19 cellular contexts compared by ENCODE assay signal in genomic region chr20:50233325-50234212, GRCh38. TPM values are rescaled to one million over a fixed set of nuclear protein-coding genes. Genes with fewer than 3 reads are reported as not detected.
DNase-seq lines count a peak whose midpoint lies in the region; ATAC-seq, FAIRE-seq and TF ChIP-seq lines count a peak whose summit lies in the region.
"Had no signal": no experiment of that assay in that cellular context is flagged by ENCODE, and none has a peak within 500 bp of the region (broad histone marks: within the 10 kb centered on the region; RNA-seq: fewer than 3 reads in every experiment).

No MANE protein-coding gene starts in this region.

- H3K79me2 ChIP-seq in osteoblast (ENCODE audit: insufficient read depth, low read length): no peaks in the 10 kb centered on the region

- TF ChIP-seq CTCF in A549 (IDR thresholded peaks at IDR 0.05) (no peak), glutamatergic neuron (IDR thresholded peaks at IDR 0.05; ENCODE audit: partially characterized antibody, unreplicated experiment) (no peak), osteoblast (IDR thresholded peaks at IDR 0.05; ENCODE audit: extremely low read depth, low read depth, low read length) (no peak), brain microvascular endothelial cell (IDR thresholded peaks at IDR 0.05; ENCODE audit: low read depth, low read length, missing control alignments) (no peak), prostate gland (IDR thresholded peaks at IDR 0.05) (no peak)

- TF ChIP-seq POLR2A in A549 (IDR thresholded peaks at IDR 0.05; ENCODE audit: low read length): no peak
- no peak for TF ChIP-seq POLR2A in prostate gland (IDR thresholded peaks at IDR 0.05)

- no peaks in the 10 kb centered on the region for H3K36me3 Mint-ChIP-seq in glutamatergic neuron (ENCODE audit: unreplicated experiment)
- H3K36me3 Mint-ChIP-seq: CD14-positive monocyte had no signal

- H3K9me3 Mint-ChIP-seq in glutamatergic neuron (ENCODE audit: unreplicated experiment): peaks cover 6% of the 10 kb centered on the region

- WGBS in A549 (ENCODE audit: missing lambda C conversion rate): 72% methylated on average over 11 of the region's 19 CpGs
- 31% methylated on average over 19 of the region's 19 CpGs for WGBS in prostate gland

- FAIRE-seq in A549 (lab: Jason Lieb, UNC): no peak
- FAIRE-seq: H54 had no signal

- intact Hi-C loops in prostate gland (cut with DNase I): no loop called here

- POLR2A ChIA-PET in A549 (lab: Yijun Ruan, JAX): no interaction called here

- H3K27ac ChIP-seq in A549: peak overlapping the region in 1 of 2 experiments; percentile 43; a peak in 3 of 6 replicates
- no peak overlapping the region for H3K27ac ChIP-seq in osteoblast (ENCODE audit: low read depth, low read length)
- no peak overlapping the region for H3K27ac ChIP-seq in brain microvascular endothelial cell
- H3K27ac ChIP-seq in prostate gland: no peak overlapping the region
- H3K27ac ChIP-seq: KMS-11, Peyer's patch had no signal

- no peaks in the 10 kb centered on the region for H3K4me1 Mint-ChIP-seq in glutamatergic neuron (ENCODE audit: low read depth, unreplicated experiment)

- no peak overlapping the region for H3K4me3 Mint-ChIP-seq in glutamatergic neuron (ENCODE audit: unreplicated experiment)
- H3K4me3 Mint-ChIP-seq: CD14-positive monocyte had no signal

- peak overlapping the region; percentile 8 for H3K27ac Mint-ChIP-seq in glutamatergic neuron (ENCODE audit: unreplicated experiment)
- H3K27ac Mint-ChIP-seq: CD14-positive monocyte had no signal

- H2AFZ ChIP-seq in osteoblast (ENCODE audit: low read length): no peak overlapping the region

- peaks cover 4% of the 10 kb centered on the region for H3K27me3 Mint-ChIP-seq in glutamatergic neuron (ENCODE audit: unreplicated experiment)

- TF ChIP-seq RAD21 in A549 (conservative IDR thresholded peaks at IDR 0.05 in 1 of 2, IDR thresholded peaks at IDR 0.05 in 1 of 2): no peak

- H3K4me1 ChIP-seq in A549: no peaks in the 10 kb centered on the region
- H3K4me1 ChIP-seq in osteoblast (ENCODE audit: insufficient read depth, low read length): no peaks in the 10 kb centered on the region
- no peaks in the 10 kb centered on the region for H3K4me1 ChIP-seq in prostate gland (replicated peaks)
- H3K4me1 ChIP-seq: Peyer's patch had no signal

- no peaks in the 10 kb centered on the region for H4K20me1 ChIP-seq in osteoblast (ENCODE audit: insufficient read depth, low read length)

- DNase-seq in A549 (ENCODE audit: low read depth in 1 of 2, low spot score in 1 of 2) (no peak), HT-29 (ENCODE audit: low spot score) (peak; percentile 52), glutamatergic neuron (no peak), osteoblast (ENCODE audit: insufficient read length, low spot score, missing footprints) (peak; percentile 77), brain microvascular endothelial cell (no peak), prostate gland (ENCODE audit: low spot score) (no peak)
- DNase-seq: AML-193, COR-L47, EL, NCI-H1092, NCI-H146, NCI-H2081, NCI-H510A treated with DMSO at 0.1 percent for 48 hours, Peyer's patch, SHP77 had no signal

- CTCF ChIA-PET in A549 (lab: Yijun Ruan, JAX): interaction anchor here (1.1 to 1.6 kb wide), 3 partner anchors 9 to 21 kb away, joined by 3 read pairs; no protein-coding TSS in a partner anchor

- no peak for TF ChIP-seq EP300 in A549 (IDR thresholded peaks at IDR 0.05)

- H3K27me3 ChIP-seq in osteoblast (ENCODE audit: insufficient read depth, low read length) (no peaks in the 10 kb centered on the region), brain microvascular endothelial cell (replicated peaks) (no peaks in the 10 kb centered on the region), prostate gland (replicated peaks; ENCODE audit: insufficient read depth) (no peaks in the 10 kb centered on the region)
- H3K27me3 ChIP-seq: Peyer's patch had no signal

- ATAC-seq in A549 (peak in 1 of 2 experiments; percentile 36; a peak in 1 of 6 replicates), GM21717 (IDR thresholded peaks at IDR 0.05; ENCODE audit: unreplicated experiment) (no peak)

- H3K4me2 ChIP-seq in A549 (no peak overlapping the region), osteoblast (ENCODE audit: insufficient read depth, low read length) (no peak overlapping the region)
- H3K4me2 ChIP-seq: KMS-11 had no signal

- in situ Hi-C loops in brain microvascular endothelial cell (cut with HindIII; ENCODE audit: low pct_ligation_motif_present, low sequenced_read_pairs): no loop called here

- H3K36me3 ChIP-seq in osteoblast (ENCODE audit: insufficient read depth, low read length): no peaks in the 10 kb centered on the region
- H3K36me3 ChIP-seq in brain microvascular endothelial cell (replicated peaks): no peaks in the 10 kb centered on the region
- no peaks in the 10 kb centered on the region for H3K36me3 ChIP-seq in prostate gland
- H3K36me3 ChIP-seq: Peyer's patch had no signal

- H3K9me3 ChIP-seq in A549: no peaks in the 10 kb centered on the region
- no peaks in the 10 kb centered on the region for H3K9me3 ChIP-seq in osteoblast (ENCODE audit: low read depth, low read length)
- no peaks in the 10 kb centered on the region for H3K9me3 ChIP-seq in prostate gland
- H3K9me3 ChIP-seq: Peyer's patch had no signal

- no peak overlapping the region for H3K4me3 ChIP-seq in A549
- no peak overlapping the region for H3K4me3 ChIP-seq in osteoblast (ENCODE audit: insufficient read depth, low read length)
- H3K4me3 ChIP-seq in brain microvascular endothelial cell (ENCODE audit: low read depth, low read length): no peak overlapping the region
- no peak overlapping the region for H3K4me3 ChIP-seq in prostate gland
- H3K4me3 ChIP-seq: Peyer's patch had no signal

TF ChIP-seq in A549, 52 proteins besides CTCF, POLR2A, EP300 and RAD21:
- peak; percentile 13 for TF ChIP-seq ZFP36 (IDR thresholded peaks at IDR 0.05; ENCODE audit: borderline replicate concordance, partially characterized antibody)
- no peak for TF ChIP-seq RFX5 (IDR thresholded peaks at IDR 0.05)

RNA-seq across cellular contexts. Expression of gene CEBPB, which starts 42.9 kb away (rescaled TPM):
- polyA plus RNA-seq in A549 (2011; rRNA removed) (35.9 and 45.4 TPM in 2 replicates), A549 (2017; fragmentation: RNase III; extraction: RNeasy Plus Mini Kit Qiagen cat#74134 plus additional on column Dnase treatment) (58.9 to 74.0 TPM (median 66.6 TPM) in 3 replicates)
- polyA plus RNA-seq in A549 (2012; cell fraction: cytosol; rRNA removed): 71.1 and 106 TPM in 2 replicates
- 82.9 and 128 TPM in 2 replicates for polyA plus RNA-seq in A549 (2012; cell fraction: nucleus; rRNA removed)
- 18.3 and 20.0 TPM in 2 replicates for polyA minus RNA-seq in A549 (2011; rRNA and poly(A)+ RNA removed)
- 177 and 178 TPM in 2 replicates for total RNA-seq in HT-29 (2014; rRNA removed; shearing (Covaris generic))
- total RNA-seq in glutamatergic neuron (ENCODE audit: unreplicated experiment) (11.3 TPM), osteoblast (75.7 and 79.3 TPM in 2 replicates), prostate gland (10 to 100 TPM; 72.8 to 77.2 TPM)

Comparison
In these comparisons a context has a peak if more than half of its experiments do, and no peak if none do; other contexts are left out.
1. DNase-seq: peak in HT-29 (single experiment) and osteoblast (single experiment); none in A549 (0 of 2), glutamatergic neuron (single experiment), brain microvascular endothelial cell (single experiment) and prostate gland (single experiment).